Comparison of ENCODE assay signal across 7 cellular contexts in the genomic region with DNA sequence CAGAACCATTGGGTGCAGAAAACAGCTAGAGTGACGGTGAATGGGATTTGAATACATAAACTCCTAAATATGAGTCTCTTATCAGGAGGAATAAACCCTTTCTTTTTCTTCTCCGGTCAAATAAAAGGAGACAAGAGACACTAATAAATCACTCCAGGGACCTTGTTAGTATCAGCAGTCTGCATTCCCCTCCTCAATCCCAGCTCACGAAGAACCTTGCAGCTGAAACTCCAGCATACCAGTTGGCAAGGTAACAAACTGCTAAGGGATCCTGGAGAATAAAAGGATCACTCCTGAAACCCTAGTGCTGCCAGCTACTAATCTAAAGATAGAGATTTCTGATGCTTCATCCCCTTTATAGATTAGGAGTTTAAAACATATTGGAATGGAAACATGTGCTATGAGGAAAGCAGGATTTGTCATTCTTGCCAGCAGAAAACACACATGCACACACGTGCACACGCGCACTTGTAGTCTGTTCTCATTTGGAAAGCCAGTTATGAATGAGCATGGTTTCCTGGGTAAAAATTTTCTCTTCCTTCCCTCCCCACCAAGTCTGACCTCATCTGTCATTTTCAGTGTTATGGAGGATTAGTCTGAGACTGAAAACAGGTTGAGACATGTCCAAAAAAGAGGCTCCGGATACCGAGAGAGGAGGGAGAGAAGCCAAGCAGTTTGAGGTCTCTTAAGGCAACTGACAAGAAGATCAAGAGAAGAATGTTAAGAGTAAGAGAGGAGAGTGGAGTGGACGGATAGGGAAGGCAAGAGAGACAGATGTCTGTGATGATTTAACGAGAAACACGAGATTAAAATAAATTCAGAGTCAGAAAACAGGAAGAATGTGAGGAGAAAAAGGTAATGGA. TPM values are rescaled to one million over a fixed set of nuclear protein-coding genes. Genes with fewer than 3 reads are reported as not detected.
DNase-seq lines count a peak whose midpoint lies in the region; ATAC-seq, FAIRE-seq and TF ChIP-seq lines count a peak whose summit lies in the region.

No MANE protein-coding gene starts in this region.

- FAIRE-seq in HTR-8/SVneo (lab: Jason Lieb, UNC): no peak

- TF ChIP-seq EP300 in upper lobe of left lung (IDR thresholded peaks at IDR 0.05): no peak

- peak; percentile 66 for ATAC-seq in GM18498 (IDR thresholded peaks at IDR 0.05; ENCODE audit: unreplicated experiment)
- ATAC-seq in GM21515 (IDR thresholded peaks at IDR 0.05; ENCODE audit: unreplicated experiment): peak; percentile 59
- no peak for ATAC-seq in upper lobe of left lung (ENCODE audit: low FRiP score in 2 of 2)
- ATAC-seq in Right ventricle myocardium inferior: no peak

- no peak for TF ChIP-seq CTCF in upper lobe of left lung (IDR thresholded peaks at IDR 0.05)

- no peaks in the 10 kb centered on the region for H3K27me3 ChIP-seq in upper lobe of left lung

- H3K27ac ChIP-seq in upper lobe of left lung: peak overlapping the region in 1 of 4 donors; percentile 30

- H3K4me3 ChIP-seq in upper lobe of left lung: no peak overlapping the region

- intact Hi-C loops in Right ventricle myocardium inferior (cut with DNase I): no loop called here

- H3K9me3 ChIP-seq in upper lobe of left lung: no peaks in the 10 kb centered on the region

- no peak for TF ChIP-seq POLR2A in upper lobe of left lung (IDR thresholded peaks at IDR 0.05)

- H3K4me1 ChIP-seq in upper lobe of left lung: peaks cover 52 to 69% (median 59%) of the 10 kb centered on the region in 4 donors

- H3K36me3 ChIP-seq in upper lobe of left lung: peaks cover 0 to 2% (median 0%) of the 10 kb centered on the region in 4 donors

- 44 to 46% methylated on average over 11 of the region's 11 CpGs for WGBS in upper lobe of left lung, 2 donors

- DNase-seq in HTR-8/SVneo (ENCODE audit: insufficient read length, low spot score): peak; percentile 73
- peak; percentile 48 to 64 for DNase-seq in activated CD4-positive, alpha-beta T cell treated with anti-CD3 and anti-CD28 coated beads, Interleukin-2, amount 50 U/mL, for 48 hours
- DNase-seq in left kidney (ENCODE audit: low read depth, low spot score): peak; percentile 37
- no peak for DNase-seq in upper lobe of left lung
- DNase-seq in Right ventricle myocardium inferior (ENCODE audit: missing footprints): no peak

RNA-seq across cellular contexts. Expression of gene IER5, which starts 10.9 kb away (rescaled TPM):
- total RNA-seq in upper lobe of left lung (10 to 100 TPM; 15.0 to 43.6 (median 26.1) TPM), Right ventricle myocardium inferior (14.3 TPM)

Comparison
In these comparisons a context has a peak if more than half of its experiments do, and no peak if none do; other contexts are left out.
1. ATAC-seq: peak in GM18498 (single experiment) and GM21515 (single experiment); none in upper lobe of left lung (0 of 2) and Right ventricle myocardium inferior (single experiment).
2. DNase-seq: peak in HTR-8/SVneo (single experiment), activated CD4-positive, alpha-beta T cell treated with anti-CD3 and anti-CD28 coated beads, Interleukin-2, amount 50 U/mL, for 48 hours (2 of 2) and left kidney (single experiment); none in upper lobe of left lung (0 of 2) and Right ventricle myocardium inferior (single experiment).